Comparison of ENCODE assay signal across 15 cellular contexts in genomic region chr20:44580581-44581268, GRCh38. TPM values are rescaled to one million over a fixed set of nuclear protein-coding genes. Genes with fewer than 3 reads are reported as not detected.
DNase-seq lines count a peak whose midpoint lies in the region; ATAC-seq, FAIRE-seq and TF ChIP-seq lines count a peak whose summit lies in the region.
"Had no signal": no experiment of that assay in that cellular context is flagged by ENCODE, and none has a peak within 500 bp of the region (broad histone marks: within the 10 kb centered on the region; RNA-seq: fewer than 3 reads in every experiment).

No MANE protein-coding gene starts in this region.

- H3K4me1 Mint-ChIP-seq in T-helper 17 cell, result peaks cover 22% of the 10 kb centered on the region
- H3K4me1 Mint-ChIP-seq in stimulated activated memory B cell treated with anti-CD40 and anti-IgM and Interleukin-4, amounts not matched to agents 10 μg/mL and 1 μg/mL and 100 μg/mL, for 72 hours, result peaks cover 81% of the 10 kb centered on the region

- peak overlapping the region; percentile 43 for H3K4me3 Mint-ChIP-seq in T-helper 17 cell
- H3K4me3 Mint-ChIP-seq in stimulated activated memory B cell treated with anti-CD40 and anti-IgM and Interleukin-4, amounts not matched to agents 10 μg/mL and 1 μg/mL and 100 μg/mL, for 72 hours, result peak overlapping the region; percentile 85
- H3K4me3 Mint-ChIP-seq: activated naive CD8-positive, alpha-beta T cell; CD14-positive monocyte had no signal

- no peaks in the 10 kb centered on the region for H3K9me3 Mint-ChIP-seq in stimulated activated memory B cell treated with anti-CD40 and anti-IgM and Interleukin-4, amounts not matched to agents 10 μg/mL and 1 μg/mL and 100 μg/mL, for 72 hours

- H3K4me3 ChIP-seq in left lung, result no peak overlapping the region

- peak overlapping the region; percentile 29 for H3K27ac Mint-ChIP-seq in T-helper 17 cell
- H3K27ac Mint-ChIP-seq in stimulated activated memory B cell treated with anti-CD40 and anti-IgM and Interleukin-4, amounts not matched to agents 10 μg/mL and 1 μg/mL and 100 μg/mL, for 72 hours, result peak overlapping the region; percentile 93
- H3K27ac Mint-ChIP-seq: activated naive CD8-positive, alpha-beta T cell had no signal

- peaks cover 25% of the 10 kb centered on the region for H3K27me3 Mint-ChIP-seq in T-helper 17 cell
- no peaks in the 10 kb centered on the region for H3K27me3 Mint-ChIP-seq in stimulated activated memory B cell treated with anti-CD40 and anti-IgM and Interleukin-4, amounts not matched to agents 10 μg/mL and 1 μg/mL and 100 μg/mL, for 72 hours
- H3K27me3 Mint-ChIP-seq: activated naive CD8-positive, alpha-beta T cell had no signal

- H3K9me3 ChIP-seq in T-helper 17 cell (ENCODE audit: control insufficient read depth, low read length, poor library complexity, severe bottlenecking), result no peaks in the 10 kb centered on the region
- no peaks in the 10 kb centered on the region for H3K9me3 ChIP-seq in left lung

- FAIRE-seq in HTR-8/SVneo (lab: Jason Lieb, UNC), result peak; percentile 90
- FAIRE-seq: keratinocyte had no signal

- H3K4me1 ChIP-seq in left lung, result peaks cover 9 to 59% of the 10 kb centered on the region in 2 donors

- DNase-seq in HTR-8/SVneo (ENCODE audit: insufficient read length, low spot score) (no peak), T-helper 17 cell (no peak), left lung (no peak), NCI-H2171 (lab: John Stamatoyannopoulos, UW) (no peak), NCI-H2196 treated with DMSO at 0.1 percent for 48 hours (lab: John Stamatoyannopoulos, UW; ENCODE audit: unreplicated experiment) (no peak), GM19240 (ENCODE audit: insufficient read length, low spot score) (no peak)
- DNase-seq: foreskin fibroblast, NCI-H2107, T-helper 9 cell had no signal

- H3K36me3 Mint-ChIP-seq in T-helper 17 cell (ENCODE audit: low read depth), result no peaks in the 10 kb centered on the region
- no peaks in the 10 kb centered on the region for H3K36me3 Mint-ChIP-seq in stimulated activated memory B cell treated with anti-CD40 and anti-IgM and Interleukin-4, amounts not matched to agents 10 μg/mL and 1 μg/mL and 100 μg/mL, for 72 hours
- H3K36me3 Mint-ChIP-seq: CD14-positive monocyte had no signal

- no peak for TF ChIP-seq CTCF in left lung (IDR thresholded peaks at IDR 0.05)

- H3K36me3 ChIP-seq in left lung, result no peaks in the 10 kb centered on the region

- peak overlapping the region; percentile 78 to 90 for H3K27ac ChIP-seq in left lung
- H3K27ac ChIP-seq: KMS-11 had no signal

- no peaks in the 10 kb centered on the region for H3K27me3 ChIP-seq in left lung

- ATAC-seq in T-helper 17 cell (no peak), left lung (no peak), HG02973 (IDR thresholded peaks at IDR 0.05; ENCODE audit: unreplicated experiment) (no peak)
- ATAC-seq in stimulated activated memory B cell treated with anti-CD40 and anti-IgM and Interleukin-4, amounts not matched to agents 10 μg/mL and 1 μg/mL and 100 μg/mL, for 72 hours, result no peak

- intact Hi-C loops in left lung (cut with DNase I), result no loop called here

RNA-seq across cellular contexts. Expression of gene PKIG, which starts 1.7 kb away (rescaled TPM):
- total RNA-seq in T-helper 17 cell (1 to 10 TPM; 2.2 to 4.5 TPM), left lung (10 to 100 TPM; 40.1 to 42.1 TPM)

RNA-seq across cellular contexts. Expression of gene SERINC3, which starts 58.9 kb away (rescaled TPM):
- total RNA-seq in T-helper 17 cell (10 to 100 TPM; 62.8 to 76.2 TPM), left lung (100 to 1,000 TPM; 110 to 123 TPM)

Comparison
In these comparisons a context has a peak if more than half of its experiments do, and no peak if none do; other contexts are left out.
1. RNA of gene PKIG, which starts 1.7 kb away (total RNA-seq): 40.1 to 42.1 TPM in left lung; 2.2 to 4.5 TPM in T-helper 17 cell; every median in the first group is over 4 times any median in the second.